ENCODE assay signal across 14 cellular contexts in genomic region chr13:100197591-100198365, GRCh38.
DNase-seq lines count a peak whose midpoint lies in the region; ATAC-seq and TF ChIP-seq lines count a peak whose summit lies in the region.
"Had no signal": no experiment of that assay in that cellular context is flagged by ENCODE, and none has a peak within 500 bp of the region (broad histone marks: within the 10 kb centered on the region; RNA-seq: fewer than 3 reads in every experiment).

No MANE protein-coding gene starts in this region.

- no CpG with 5 or more reads among the region's 5 CpGs for WGBS in H9 (ENCODE audit: extremely low coverage, insufficient read length, low lambda C conversion rate)
- 33% methylated on average over 5 of the region's 5 CpGs for WGBS in liver
- WGBS in thyroid gland, 2 donors: 82 to 85% methylated on average over 5 of the region's 5 CpGs
- 81 to 82% methylated on average over 5 of the region's 5 CpGs for WGBS in tibial nerve, 2 donors

- no peak overlapping the region for H3K4me2 ChIP-seq in H9 (ENCODE audit: insufficient read depth, insufficient read length, low read length)
- H3K4me2 ChIP-seq: KMS-11 had no signal

- H3K36me3 ChIP-seq in liver (ENCODE audit: control insufficient read depth in 4 of 4, insufficient read depth in 3 of 4, low read depth in 1 of 4, low read length in 3 of 4) (no peaks in the 10 kb centered on the region), thyroid gland (no peaks in the 10 kb centered on the region), tibial nerve (peaks cover 0 to 7% (median 0%) of the 10 kb centered on the region in 3 donors)

- no peak overlapping the region for H3K4me3 Mint-ChIP-seq in H9
- H3K4me3 Mint-ChIP-seq: CD4-positive, alpha-beta memory T cell had no signal

- no peaks in the 10 kb centered on the region for H3K79me2 ChIP-seq in H9 (ENCODE audit: insufficient read depth, low read length)

- H3K4me3 ChIP-seq in liver (ENCODE audit: low read depth in 1 of 3, low read length in 3 of 3) (no peak overlapping the region), thyroid gland (replicated peaks in 1 of 3) (no peak overlapping the region), tibial nerve (no peak overlapping the region)

- H3K27me3 Mint-ChIP-seq in H9 (ENCODE audit: low read depth): no peaks in the 10 kb centered on the region
- H3K27me3 Mint-ChIP-seq: CD4-positive, alpha-beta memory T cell had no signal

- H2AFZ ChIP-seq in H9 (ENCODE audit: low read length): no peak overlapping the region

- H3T11ph ChIP-seq in H9 (ENCODE audit: low read length): no peak overlapping the region

- peaks cover 9 to 20% (median 18%) of the 10 kb centered on the region in 3 experiments for H3K36me3 Mint-ChIP-seq in H9 (ENCODE audit: insufficient read depth in 1 of 3, low read depth in 3 of 3)

- intact Hi-C loops in thyroid gland (cut with DNase I): no loop called here

- H3K4me1 Mint-ChIP-seq in H9: peaks cover 39 to 47% of the 10 kb centered on the region in 2 experiments
- H3K4me1 Mint-ChIP-seq: CD4-positive, alpha-beta memory T cell had no signal

- peak overlapping the region in 2 of 3 experiments; percentile 31 to 55; a peak in 3 of 7 replicates for H3K27ac Mint-ChIP-seq in H9
- H3K27ac Mint-ChIP-seq: CD4-positive, alpha-beta memory T cell had no signal

- no peak overlapping the region for H4K8ac ChIP-seq in H9 (replicated peaks; ENCODE audit: insufficient read length, low read depth, low read length)

- no peak for TF ChIP-seq POLR2A in thyroid gland (IDR thresholded peaks at IDR 0.05)
- no peak for TF ChIP-seq POLR2A in tibial nerve (IDR thresholded peaks at IDR 0.05)

- no peak overlapping the region for H2BK12ac ChIP-seq in H9 (ENCODE audit: insufficient read length, low read depth, low read length)

- no peak overlapping the region for H2BK15ac ChIP-seq in H9 (ENCODE audit: low read depth, low read length)

- H3K23ac ChIP-seq in H9 (ENCODE audit: insufficient read length, low read depth, low read length): no peak overlapping the region

- H2BK5ac ChIP-seq in H9 (ENCODE audit: insufficient read length, low read length): no peak overlapping the region

- H3K79me1 ChIP-seq in H9 (ENCODE audit: insufficient read depth, low read depth, low read length, poor library complexity, severe bottlenecking): no peaks in the 10 kb centered on the region

- TF ChIP-seq RAD21 in liver (IDR thresholded peaks at IDR 0.05): peak; percentile 25 to 45

- no peak overlapping the region for H3K4ac ChIP-seq in H9 (ENCODE audit: low read depth, low read length)

- no peak for ATAC-seq in GM21825 (IDR thresholded peaks at IDR 0.05; ENCODE audit: unreplicated experiment)

- H3K14ac ChIP-seq in H9 (ENCODE audit: insufficient read depth, low read length): no peak overlapping the region

- no peak overlapping the region for H3K9ac ChIP-seq in H9 (ENCODE audit: extremely low read depth, insufficient read length, low read length)
- no peak overlapping the region for H3K9ac ChIP-seq in liver (ENCODE audit: low read depth in 1 of 2, low read length in 2 of 2)
- H3K9ac ChIP-seq: KMS-11 had no signal

- H3K18ac ChIP-seq in H9 (ENCODE audit: insufficient read length, low read depth, low read length): no peak overlapping the region

- H3K23me2 ChIP-seq in H9 (ENCODE audit: insufficient read length, low read depth, low read length, poor library complexity, severe bottlenecking): no peaks in the 10 kb centered on the region

- no peak overlapping the region for H2BK120ac ChIP-seq in H9 (ENCODE audit: low read depth, low read length, poor library complexity, severe bottlenecking)

- H3K9me3 ChIP-seq in H9 (ENCODE audit: control insufficient read depth, low read depth, low read length): no peaks in the 10 kb centered on the region
- H3K9me3 ChIP-seq in liver (ENCODE audit: control insufficient read depth in 4 of 4, low read length in 3 of 4): no peaks in the 10 kb centered on the region
- no peaks in the 10 kb centered on the region for H3K9me3 ChIP-seq in thyroid gland
- H3K9me3 ChIP-seq in tibial nerve: peaks cover 0 to 7% (median 1%) of the 10 kb centered on the region in 4 donors

- H2AK5ac ChIP-seq in H9 (ENCODE audit: insufficient read length, low read length): no peak overlapping the region

- H4K5ac ChIP-seq in H9 (ENCODE audit: insufficient read length, low read depth, low read length): no peak overlapping the region

- no peaks in the 10 kb centered on the region for H3K27me3 ChIP-seq in H9 (ENCODE audit: insufficient read depth, low read length)
- H3K27me3 ChIP-seq in liver (ENCODE audit: control insufficient read depth in 4 of 4, insufficient read depth in 4 of 4, low read length in 3 of 4): no peaks in the 10 kb centered on the region
- H3K27me3 ChIP-seq in thyroid gland: no peaks in the 10 kb centered on the region
- H3K27me3 ChIP-seq in tibial nerve: no peaks in the 10 kb centered on the region

- TF ChIP-seq EP300 in tibial nerve (IDR thresholded peaks at IDR 0.05): no peak

- no peak overlapping the region for H4K91ac ChIP-seq in H9 (ENCODE audit: insufficient read length, low read depth, low read length)

- TF ChIP-seq CTCF in H9 (conservative IDR thresholded peaks at IDR 0.05): no peak
- no peak for TF ChIP-seq CTCF in liver (IDR thresholded peaks at IDR 0.05; ENCODE audit: low read depth, low read length, missing input control)
- TF ChIP-seq CTCF in thyroid gland (IDR thresholded peaks at IDR 0.05): no peak
- TF ChIP-seq CTCF in tibial nerve (IDR thresholded peaks at IDR 0.05): no peak

- H3K4me1 ChIP-seq in H9 (ENCODE audit: insufficient read depth, low read length) (peaks cover 4% of the 10 kb centered on the region; the same call in 1 of the 2 replicates), liver (ENCODE audit: control insufficient read depth in 4 of 4, insufficient read depth in 4 of 4, low read length in 3 of 4) (peaks cover 0 to 31% (median 26%) of the 10 kb centered on the region in 4 donors), thyroid gland (peaks cover 12 to 17% of the 10 kb centered on the region in 2 donors), tibial nerve (no peaks in the 10 kb centered on the region)

- H2BK20ac ChIP-seq in H9 (ENCODE audit: low read depth, low read length, poor library complexity, severe bottlenecking): no peak overlapping the region

- no peak overlapping the region for H3K56ac ChIP-seq in H9 (ENCODE audit: insufficient read length, low read depth, low read length)

- H4K20me1 ChIP-seq in H9 (ENCODE audit: control insufficient read depth, insufficient read depth, insufficient read length): no peaks in the 10 kb centered on the region

- no peak overlapping the region for H3K27ac ChIP-seq in H9 (ENCODE audit: insufficient read length, low read depth, low read length)
- H3K27ac ChIP-seq in liver (ENCODE audit: low read depth in 1 of 2, low read length in 2 of 2): peak overlapping the region; percentile 49 to 77
- H3K27ac ChIP-seq in thyroid gland: peak overlapping the region in 2 of 3 donors; percentile 20 to 23
- no peak overlapping the region for H3K27ac ChIP-seq in tibial nerve
- H3K27ac ChIP-seq: KMS-11 had no signal

- no peak for DNase-seq in H9
- DNase-seq in cerebellar cortex (ENCODE audit: low spot score): peak; percentile 46
- DNase-seq in thyroid gland: peak; percentile 54 to 70
- DNase-seq in putamen (ENCODE audit: low spot score): no peak
- no peak for DNase-seq in tibial nerve (ENCODE audit: low spot score in 2 of 2)
- DNase-seq: ACHN; CD4-positive, alpha-beta memory T cell; MM.1S; NCI-H1930; NCI-H510A; SHP77 treated with DMSO at 0.1 percent for 48 hours had no signal

- H3K9me3 Mint-ChIP-seq in H9: peaks cover 5 to 6% of the 10 kb centered on the region in 2 experiments; a peak in 4 of 5 replicates

TF ChIP-seq in liver, 16 proteins besides CTCF, POLR2A, EP300 and RAD21 (continues in another document):
- TF ChIP-seq ZBTB33 (IDR thresholded peaks at IDR 0.05): peak; percentile 86
- peak; percentile 14 for TF ChIP-seq NR2F2 (IDR thresholded peaks at IDR 0.05)
- peak; percentile 84 for TF ChIP-seq YY1 (IDR thresholded peaks at IDR 0.05)
- TF ChIP-seq SP1 (IDR thresholded peaks at IDR 0.05): peak; percentile 61
- no peak for TF ChIP-seq HNF4G (IDR thresholded peaks at IDR 0.05)
- peak; percentile 77 to 85 for TF ChIP-seq HNF4A (conservative IDR thresholded peaks at IDR 0.05)
- TF ChIP-seq TAF1 (conservative IDR thresholded peaks at IDR 0.05): no peak
- peak; percentile 56 to 79 for TF ChIP-seq EGR1 (IDR thresholded peaks at IDR 0.05; ENCODE audit: low read depth in 2 of 2)
- no peak for TF ChIP-seq GABPA (IDR thresholded peaks at IDR 0.05 in 1 of 2, conservative IDR thresholded peaks at IDR 0.05 in 1 of 2)
- peak; percentile 40 for TF ChIP-seq ATF3 (IDR thresholded peaks at IDR 0.05)

Comparison
In these comparisons a context has a peak if more than half of its experiments do, and no peak if none do; other contexts are left out.
1. DNase-seq: peak in cerebellar cortex (single experiment) and thyroid gland (2 of 2); none in H9 (single experiment), putamen (single experiment) and tibial nerve (0 of 2).
2. H3K27ac ChIP-seq: peak in liver (2 of 2) and thyroid gland (2 of 3); none in H9 (single experiment) and tibial nerve (0 of 4).